1 cellular context compared by ENCODE assay signal in genomic region chr19:7098701-7099596, GRCh38.
A peak's percentile ranks its signal among the peaks of the same experiment; 100 is the strongest.
TF ChIP-seq lines count a peak whose summit lies in the region.

No MANE protein-coding gene starts in this region.

TF ChIP-seq in HepG2, 621 proteins besides CTCF, POLR2A, EP300 and RAD21 (continued from another document and continues in another):
- TF ChIP-seq KIAA2018 (CRISPR knock-in tag; IDR thresholded peaks at IDR 0.05; ENCODE audit: borderline replicate concordance) (no peak), ZFP36 (IDR thresholded peaks at IDR 0.05; ENCODE audit: borderline replicate concordance, low read depth, low read length, partially characterized antibody) (no peak), ZGPAT (CRISPR knock-in tag; IDR thresholded peaks at IDR 0.05) (peak; percentile 59; the same call in 1 of the 2 replicates), BRF2 (CRISPR knock-in tag; IDR thresholded peaks at IDR 0.05) (no peak), FOXA1 (IDR thresholded peaks at IDR 0.05) (no peak), FOXA1 (CRISPR knock-in tag; IDR thresholded peaks at IDR 0.05) (no peak), HCFC1 (IDR thresholded peaks at IDR 0.05; ENCODE audit: low read depth, low read length) (no peak), SETDB1 (CRISPR knock-in tag; IDR thresholded peaks at IDR 0.05; ENCODE audit: borderline replicate concordance) (no peak), ZNF264 (CRISPR knock-in tag; IDR thresholded peaks at IDR 0.05) (no peak), ZNF576 (CRISPR knock-in tag; IDR thresholded peaks at IDR 0.05) (no peak), FOXO1 (CRISPR knock-in tag; IDR thresholded peaks at IDR 0.05) (no peak; the same call in 1 of the 2 replicates), ZNF292 (CRISPR knock-in tag; IDR thresholded peaks at IDR 0.05; ENCODE audit: borderline replicate concordance, low read depth) (no peak), REPIN1 (CRISPR knock-in tag; IDR thresholded peaks at IDR 0.05; ENCODE audit: borderline replicate concordance, low read depth) (no peak), PRDM10 (CRISPR knock-in tag; IDR thresholded peaks at IDR 0.05; ENCODE audit: low read depth) (no peak), GATAD2A (CRISPR knock-in tag; IDR thresholded peaks at IDR 0.05) (no peak), ZNF503 (CRISPR knock-in tag; IDR thresholded peaks at IDR 0.05) (no peak), SIN3A (IDR thresholded peaks at IDR 0.05; ENCODE audit: borderline replicate concordance, low read depth, low read length) (peak; percentile 53; the same call in 1 of the 2 replicates), KDM1A (CRISPR knock-in tag; IDR thresholded peaks at IDR 0.05) (no peak), ZNF709 (CRISPR knock-in tag; IDR thresholded peaks at IDR 0.05) (no peak), ZBTB46 (CRISPR knock-in tag; IDR thresholded peaks at IDR 0.05; ENCODE audit: borderline replicate concordance) (no peak), FOXP1 (IDR thresholded peaks at IDR 0.05) (no peak), FOXP1 (CRISPR knock-in tag; IDR thresholded peaks at IDR 0.05) (no peak), ZFX (CRISPR knock-in tag; IDR thresholded peaks at IDR 0.05; ENCODE audit: low read depth) (peak; percentile 76), ARID2 (CRISPR knock-in tag; IDR thresholded peaks at IDR 0.05; ENCODE audit: borderline replicate concordance) (no peak), DNMT1 (CRISPR knock-in tag; IDR thresholded peaks at IDR 0.05) (0 out of 2 replicates have a peak, but pooled peaks have one; percentile 25), HNF4A (CRISPR knock-in tag; IDR thresholded peaks at IDR 0.05) (no peak), SIN3B (IDR thresholded peaks at IDR 0.05; ENCODE audit: low read length) (no peak), FOSL1 (CRISPR knock-in tag; IDR thresholded peaks at IDR 0.05; ENCODE audit: borderline replicate concordance) (no peak), AKNA (CRISPR knock-in tag; IDR thresholded peaks at IDR 0.05; ENCODE audit: borderline replicate concordance) (no peak), NR2C2 (CRISPR knock-in tag; IDR thresholded peaks at IDR 0.05; ENCODE audit: borderline replicate concordance) (0 out of 2 replicates have a peak, but pooled peaks have one; percentile 17), MZF1 (CRISPR knock-in tag; IDR thresholded peaks at IDR 0.05; ENCODE audit: borderline replicate concordance) (no peak)
